1 cellular context compared by ENCODE assay signal in genomic region chr17:32355649-32356377, GRCh38.
TF ChIP-seq lines count a peak whose summit lies in the region.

No MANE protein-coding gene starts in this region.

TF ChIP-seq in endothelial cell of umbilical vein, 7 proteins besides CTCF, POLR2A, EP300 and RAD21 (continued from another document):
- TF ChIP-seq MAX (IDR thresholded peaks at IDR 0.05; ENCODE audit: insufficient read depth, insufficient read length) (no peak), EZH2 (IDR thresholded peaks at IDR 0.05; ENCODE audit: borderline replicate concordance, low read depth, low read length, severe bottlenecking) (no peak), JUN (IDR thresholded peaks at IDR 0.05; ENCODE audit: borderline replicate concordance, insufficient read depth, insufficient read length, low read depth) (no peak), POLR2AphosphoS5 (IDR thresholded peaks at IDR 0.05; ENCODE audit: insufficient read depth, low read depth, low read length) (no peak), FOS (IDR thresholded peaks at IDR 0.05; ENCODE audit: borderline replicate concordance, insufficient read depth, low read length) (no peak), MYC (IDR thresholded peaks at IDR 0.05; ENCODE audit: low read depth, low read length) (no peak)
TF ChIP-seq in endothelial cell of umbilical vein: peak in this region for 0.
